In genomic region chr4:150648123-150648522, GRCh38 we compare ENCODE assay signal across 14 cellular contexts.
DNase-seq lines count a peak whose midpoint lies in the region; ATAC-seq and TF ChIP-seq lines count a peak whose summit lies in the region.
"Had no signal": no experiment of that assay in that cellular context is flagged by ENCODE, and none has a peak within 500 bp of the region (broad histone marks: within the 10 kb centered on the region; RNA-seq: fewer than 3 reads in every experiment).

No MANE protein-coding gene starts in this region.

- H3K27me3 Mint-ChIP-seq in natural killer cell (ENCODE audit: low read depth in 2 of 2) (no peaks in the 10 kb centered on the region), mesothelial cell of epicardium (ENCODE audit: low read depth) (no peaks in the 10 kb centered on the region)
- H3K27me3 Mint-ChIP-seq in natural killer cell treated with Interleukin-12 subunit alpha and Interleukin-12 subunit beta and Interleukin-15 and Interleukin-18, amount 100 ng/mL, for 72 hours = no peaks in the 10 kb centered on the region
- no peaks in the 10 kb centered on the region for H3K27me3 Mint-ChIP-seq in effector memory CD8-positive, alpha-beta T cell
- H3K27me3 Mint-ChIP-seq in naive thymus-derived CD8-positive, alpha-beta T cell = no peaks in the 10 kb centered on the region
- H3K27me3 Mint-ChIP-seq: CD4-positive, alpha-beta memory T cell had no signal

- no peak overlapping the region for H3K4me3 Mint-ChIP-seq in natural killer cell
- no peak overlapping the region for H3K4me3 Mint-ChIP-seq in natural killer cell treated with Interleukin-12 subunit alpha and Interleukin-12 subunit beta and Interleukin-15 and Interleukin-18, amount 100 ng/mL, for 72 hours
- H3K4me3 Mint-ChIP-seq in effector memory CD8-positive, alpha-beta T cell = no peak overlapping the region
- no peak overlapping the region for H3K4me3 Mint-ChIP-seq in mesothelial cell of epicardium
- no peak overlapping the region for H3K4me3 Mint-ChIP-seq in naive thymus-derived CD8-positive, alpha-beta T cell
- H3K4me3 Mint-ChIP-seq: CD14-positive monocyte; CD4-positive, alpha-beta memory T cell had no signal

- H3K9me3 Mint-ChIP-seq in natural killer cell (no peaks in the 10 kb centered on the region), mesothelial cell of epicardium (no peaks in the 10 kb centered on the region)
- H3K9me3 Mint-ChIP-seq in natural killer cell treated with Interleukin-12 subunit alpha and Interleukin-12 subunit beta and Interleukin-15 and Interleukin-18, amount 100 ng/mL, for 72 hours = no peaks in the 10 kb centered on the region
- no peaks in the 10 kb centered on the region for H3K9me3 Mint-ChIP-seq in effector memory CD8-positive, alpha-beta T cell
- no peaks in the 10 kb centered on the region for H3K9me3 Mint-ChIP-seq in naive thymus-derived CD8-positive, alpha-beta T cell
- H3K9me3 Mint-ChIP-seq: CD14-positive monocyte; CD4-positive, alpha-beta memory T cell had no signal

- H3K27ac Mint-ChIP-seq in natural killer cell (peak overlapping the region; percentile 17 to 67), mesothelial cell of epicardium (peak overlapping the region; percentile 34)
- H3K27ac Mint-ChIP-seq in natural killer cell treated with Interleukin-12 subunit alpha and Interleukin-12 subunit beta and Interleukin-15 and Interleukin-18, amount 100 ng/mL, for 72 hours = peak overlapping the region in 1 of 2 donors; percentile 56
- H3K27ac Mint-ChIP-seq in effector memory CD8-positive, alpha-beta T cell = peak overlapping the region in 1 of 2 donors; percentile 63
- H3K27ac Mint-ChIP-seq in naive thymus-derived CD8-positive, alpha-beta T cell = peak overlapping the region in 1 of 10 donors; percentile 50

- peak; percentile 37 to 57 (median 52) for ATAC-seq in natural killer cell
- no peak for ATAC-seq in natural killer cell treated with Interleukin-12 subunit alpha and Interleukin-12 subunit beta and Interleukin-15 and Interleukin-18, amount 100 ng/mL, for 72 hours
- ATAC-seq in effector memory CD8-positive, alpha-beta T cell (replicated peaks) = peak; percentile 40
- no peak for ATAC-seq in SK-N-SH treated with all-trans-retinoic acid at 6 μM for 48 hours
- no peak for ATAC-seq in HG03460 (IDR thresholded peaks at IDR 0.05; ENCODE audit: unreplicated experiment)
- ATAC-seq in naive thymus-derived CD8-positive, alpha-beta T cell = no peak

- H3K4me1 Mint-ChIP-seq in natural killer cell = peaks cover 26 to 32% of the 10 kb centered on the region in 2 donors
- peaks cover 17 to 22% of the 10 kb centered on the region in 2 donors for H3K4me1 Mint-ChIP-seq in natural killer cell treated with Interleukin-12 subunit alpha and Interleukin-12 subunit beta and Interleukin-15 and Interleukin-18, amount 100 ng/mL, for 72 hours (ENCODE audit: low read depth in 2 of 2)
- H3K4me1 Mint-ChIP-seq in effector memory CD8-positive, alpha-beta T cell (ENCODE audit: low read depth in 2 of 2) = peaks cover 11 to 16% of the 10 kb centered on the region in 2 donors
- H3K4me1 Mint-ChIP-seq in mesothelial cell of epicardium = peaks cover 15% of the 10 kb centered on the region
- H3K4me1 Mint-ChIP-seq in naive thymus-derived CD8-positive, alpha-beta T cell = peaks cover 0 to 6% (median 2%) of the 10 kb centered on the region in 4 donors
- H3K4me1 Mint-ChIP-seq: CD14-positive monocyte had no signal

- no peak for DNase-seq in natural killer cell
- DNase-seq in natural killer cell treated with Interleukin-12 subunit alpha and Interleukin-12 subunit beta and Interleukin-15 and Interleukin-18, amount 100 ng/mL, for 72 hours (ENCODE audit: low spot score) = no peak
- DNase-seq in effector memory CD8-positive, alpha-beta T cell = no peak
- DNase-seq in mesothelial cell of epicardium (ENCODE audit: low spot score in 2 of 2, unreplicated experiment in 2 of 2) = no peak
- DNase-seq in naive thymus-derived CD8-positive, alpha-beta T cell = no peak
- DNase-seq: 8988T; CD4-positive, alpha-beta memory T cell; DMS153; DMS79; GF-D8; HCEC 1CT had no signal

- H3K36me3 Mint-ChIP-seq in natural killer cell = no peaks in the 10 kb centered on the region
- H3K36me3 Mint-ChIP-seq in natural killer cell treated with Interleukin-12 subunit alpha and Interleukin-12 subunit beta and Interleukin-15 and Interleukin-18, amount 100 ng/mL, for 72 hours = no peaks in the 10 kb centered on the region
- no peaks in the 10 kb centered on the region for H3K36me3 Mint-ChIP-seq in effector memory CD8-positive, alpha-beta T cell (ENCODE audit: insufficient read depth)
- H3K36me3 Mint-ChIP-seq in mesothelial cell of epicardium = no peaks in the 10 kb centered on the region
- H3K36me3 Mint-ChIP-seq in naive thymus-derived CD8-positive, alpha-beta T cell = peaks cover 0 to 6% (median 5%) of the 10 kb centered on the region in 3 donors
- H3K36me3 Mint-ChIP-seq: CD14-positive monocyte had no signal

- intact Hi-C loops in natural killer cell (cut with micrococcal nuclease) = no loop called here

- POLR2A ChIA-PET in naive thymus-derived CD8-positive, alpha-beta T cell (lab: Charles Lee) = interaction anchor here (0.7 kb wide), 1 partner anchor 57 kb away, joined by 3 read pairs; no protein-coding TSS in a partner anchor

- TF ChIP-seq CTCF in natural killer cell (IDR thresholded peaks at IDR 0.05) (no peak), mesothelial cell of epicardium (IDR thresholded peaks at IDR 0.05; ENCODE audit: unreplicated experiment) (no peak)

TF ChIP-seq in SK-N-SH treated with all-trans-retinoic acid at 6 μM for 48 hours, 23 proteins besides CTCF, POLR2A, EP300 and RAD21:
- TF ChIP-seq TOX (CRISPR knock-in tag; IDR thresholded peaks at IDR 0.05; ENCODE audit: borderline replicate concordance) = no peak
- no peak for TF ChIP-seq ARNTL (CRISPR knock-in tag; IDR thresholded peaks at IDR 0.05; ENCODE audit: borderline replicate concordance, low read depth)

Comparison
In these comparisons a context has a peak if more than half of its experiments do, and no peak if none do; other contexts are left out.
1. ATAC-seq: peak in natural killer cell (3 of 3) and effector memory CD8-positive, alpha-beta T cell (single experiment); none in natural killer cell treated with Interleukin-12 subunit alpha and Interleukin-12 subunit beta and Interleukin-15 and Interleukin-18, amount 100 ng/mL, for 72 hours (0 of 2), SK-N-SH treated with all-trans-retinoic acid at 6 μM for 48 hours (single experiment), HG03460 (single experiment) and naive thymus-derived CD8-positive, alpha-beta T cell (0 of 2).